10 cellular contexts compared by ENCODE assay signal in genomic region chr6:144559865-144560603, GRCh38.
DNase-seq lines count a peak whose midpoint lies in the region; ATAC-seq, FAIRE-seq and TF ChIP-seq lines count a peak whose summit lies in the region.
"Had no signal": no experiment of that assay in that cellular context is flagged by ENCODE, and none has a peak within 500 bp of the region (broad histone marks: within the 10 kb centered on the region; RNA-seq: fewer than 3 reads in every experiment).

No MANE protein-coding gene starts in this region.

- no peaks in the 10 kb centered on the region for H3K9me3 ChIP-seq in CD4-positive, CD25-positive, alpha-beta regulatory T cell (ENCODE audit: control insufficient read depth in 2 of 2, low read length in 2 of 2)
- H3K9me3 ChIP-seq in left lung (no peaks in the 10 kb centered on the region), tibial artery (no peaks in the 10 kb centered on the region)

- FAIRE-seq in HTR-8/SVneo (lab: Jason Lieb, UNC) = no peak

- H3K4me1 ChIP-seq in CD4-positive, CD25-positive, alpha-beta regulatory T cell (ENCODE audit: control insufficient read depth, insufficient read depth, low read length, poor library complexity, severe bottlenecking) = peaks cover 20% of the 10 kb centered on the region
- peaks cover 0 to 7% of the 10 kb centered on the region in 2 donors for H3K4me1 ChIP-seq in left lung
- no peaks in the 10 kb centered on the region for H3K4me1 ChIP-seq in tibial artery

- POLR2A ChIA-PET in GM10248 (lab: Yijun Ruan, JAX) = no interaction called here

- H3K4me3 Mint-ChIP-seq in CD4-positive, CD25-positive, alpha-beta regulatory T cell = peak overlapping the region; percentile 39 to 92 (median 74)
- H3K4me3 Mint-ChIP-seq in activated naive CD8-positive, alpha-beta T cell = peak overlapping the region; percentile 79
- H3K4me3 Mint-ChIP-seq: memory B cell had no signal

- peaks cover 24% of the 10 kb centered on the region for H3K36me3 Mint-ChIP-seq in CD4-positive, CD25-positive, alpha-beta regulatory T cell
- peaks cover 15% of the 10 kb centered on the region for H3K36me3 Mint-ChIP-seq in activated naive CD8-positive, alpha-beta T cell

- H3K27me3 Mint-ChIP-seq in CD4-positive, CD25-positive, alpha-beta regulatory T cell = no peaks in the 10 kb centered on the region
- no peaks in the 10 kb centered on the region for H3K27me3 Mint-ChIP-seq in activated naive CD8-positive, alpha-beta T cell
- H3K27me3 Mint-ChIP-seq: memory B cell had no signal

- H3K27ac Mint-ChIP-seq in CD4-positive, CD25-positive, alpha-beta regulatory T cell = peak overlapping the region; percentile 57 to 97 (median 78)
- H3K27ac Mint-ChIP-seq in activated naive CD8-positive, alpha-beta T cell = peak overlapping the region; percentile 92
- H3K27ac Mint-ChIP-seq: memory B cell had no signal

- peak; percentile 82 to 85 for ATAC-seq in CD4-positive, CD25-positive, alpha-beta regulatory T cell (ENCODE audit: low read depth in 2 of 2)
- ATAC-seq in left lung = peak; percentile 65

- TF ChIP-seq CTCF in left lung (IDR thresholded peaks at IDR 0.05) = no peak
- no peak for TF ChIP-seq CTCF in GM10248 (IDR thresholded peaks at IDR 0.05; ENCODE audit: control extremely low read depth, extremely low read depth, low read depth, missing control alignments)
- no peak for TF ChIP-seq CTCF in tibial artery (IDR thresholded peaks at IDR 0.05)

- no peaks in the 10 kb centered on the region for H3K9me3 Mint-ChIP-seq in CD4-positive, CD25-positive, alpha-beta regulatory T cell
- H3K9me3 Mint-ChIP-seq in activated naive CD8-positive, alpha-beta T cell (ENCODE audit: low read depth) = no peaks in the 10 kb centered on the region
- H3K9me3 Mint-ChIP-seq: memory B cell had no signal

- H3K4me3 ChIP-seq in CD4-positive, CD25-positive, alpha-beta regulatory T cell (ENCODE audit: low read depth, low read length) = peak overlapping the region; percentile 78
- H3K4me3 ChIP-seq in left lung (no peak overlapping the region), tibial artery (no peak overlapping the region)

- peak in 2 of 3 donors; percentile 44 to 78 for DNase-seq in CD4-positive, CD25-positive, alpha-beta regulatory T cell
- peak; percentile 65 for DNase-seq in KBM-7
- no peak for DNase-seq in left lung
- no peak for DNase-seq in GM10248 (ENCODE audit: extremely low spot score)
- DNase-seq in HTR-8/SVneo (ENCODE audit: insufficient read length, low spot score) = no peak
- no peak for DNase-seq in DMS 273 (lab: John Stamatoyannopoulos, UW; ENCODE audit: unreplicated experiment)
- no peak for DNase-seq in tibial artery
- DNase-seq: aorta had no signal

- in situ Hi-C loops in KBM-7 (cut with MboI; ENCODE audit: low pct_unique_long_range_greater_than_20kb, low sequenced_read_pairs) = no loop called here

- H3K4me1 Mint-ChIP-seq in CD4-positive, CD25-positive, alpha-beta regulatory T cell = peaks cover 16 to 31% (median 20%) of the 10 kb centered on the region in 4 donors
- H3K4me1 Mint-ChIP-seq in activated naive CD8-positive, alpha-beta T cell (ENCODE audit: low read depth) = peaks cover 23% of the 10 kb centered on the region
- H3K4me1 Mint-ChIP-seq: memory B cell had no signal

- H3K27ac ChIP-seq in CD4-positive, CD25-positive, alpha-beta regulatory T cell (ENCODE audit: insufficient read depth, low read length, poor library complexity, severe bottlenecking) = peak overlapping the region; percentile 64
- H3K27ac ChIP-seq in left lung (peak overlapping the region in 1 of 2 donors; percentile 13), tibial artery (no peak overlapping the region)

- intact Hi-C loops in left lung (cut with DNase I) (no loop called here), tibial artery (cut with DNase I; ENCODE audit: low total_unique reads) (no loop called here)

- CTCF ChIA-PET in GM10248 (lab: Yijun Ruan, JAX) = interaction anchor here (0.9 kb wide), 1 partner anchor 21 kb away, joined by 3 read pairs; no protein-coding TSS in a partner anchor

- peaks cover 44% of the 10 kb centered on the region for H3K36me3 ChIP-seq in CD4-positive, CD25-positive, alpha-beta regulatory T cell (ENCODE audit: control insufficient read depth, insufficient read depth, low read length)
- H3K36me3 ChIP-seq in left lung (peaks cover 0 to 48% of the 10 kb centered on the region in 2 donors), tibial artery (peaks cover 33 to 47% (median 42%) of the 10 kb centered on the region in 3 donors)

- no peaks in the 10 kb centered on the region for H3K27me3 ChIP-seq in CD4-positive, CD25-positive, alpha-beta regulatory T cell (ENCODE audit: control insufficient read depth, insufficient read depth, low read length)
- no peaks in the 10 kb centered on the region for H3K27me3 ChIP-seq in left lung
- H3K27me3 ChIP-seq in tibial artery = no peaks in the 10 kb centered on the region

Comparison
In these comparisons a context has a peak if more than half of its experiments do, and no peak if none do; other contexts are left out.
1. DNase-seq: peak in CD4-positive, CD25-positive, alpha-beta regulatory T cell (2 of 3) and KBM-7 (single experiment); none in left lung (0 of 2), GM10248 (single experiment), HTR-8/SVneo (single experiment), DMS 273 (single experiment) and tibial artery (0 of 2).